In genomic region chr10:75436896-75437295, GRCh38 we compare ENCODE assay signal across 24 cellular contexts. TPM values are rescaled to one million over a fixed set of nuclear protein-coding genes. Genes with fewer than 3 reads are reported as not detected.
DNase-seq lines count a peak whose midpoint lies in the region; ATAC-seq, FAIRE-seq and TF ChIP-seq lines count a peak whose summit lies in the region.
"Had no signal": no experiment of that assay in that cellular context is flagged by ENCODE, and none has a peak within 500 bp of the region (broad histone marks: within the 10 kb centered on the region; RNA-seq: fewer than 3 reads in every experiment).

No MANE protein-coding gene starts in this region.

- H3K27ac ChIP-seq in IMR-90 (ENCODE audit: insufficient read depth, low read length) (no peak overlapping the region), H1 (ENCODE audit: low read depth, low read length) (no peak overlapping the region), right lobe of liver (peak overlapping the region in 2 of 3 donors; percentile 26 to 61)
- H3K27ac ChIP-seq: BLaER1 treated with 17β-estradiol and CSF1 and Interleukin-3, amounts not matched to agents 10 nM and 100 nM; C4-2B had no signal

- no peaks in the 10 kb centered on the region for H4K20me1 ChIP-seq in IMR-90 (ENCODE audit: insufficient read depth, low read length)
- peaks cover 0 to 3% of the 10 kb centered on the region in 2 experiments for H4K20me1 ChIP-seq in H1 (replicated peaks in 1 of 2; ENCODE audit: control insufficient read depth in 1 of 2, insufficient read depth in 2 of 2, low read length in 2 of 2)
- H4K20me1 ChIP-seq: BLaER1 treated with 17β-estradiol and CSF1 and Interleukin-3, amounts not matched to agents 10 nM and 100 nM had no signal

- H2BK12ac ChIP-seq in H1 (ENCODE audit: low read depth, low read length) = no peak overlapping the region

- no peak for TF ChIP-seq POLR2A in IMR-90 (IDR thresholded peaks at IDR 0.05; ENCODE audit: low read depth, low read length)
- no peak for TF ChIP-seq POLR2A in H1 (IDR thresholded peaks at IDR 0.05; ENCODE audit: control extremely low read depth in 1 of 2, low read depth in 2 of 2, low read length in 2 of 2)
- TF ChIP-seq POLR2A in right lobe of liver (IDR thresholded peaks at IDR 0.05) = no peak

- H4K91ac ChIP-seq in IMR-90 (ENCODE audit: insufficient read depth, low read depth, low read length) (no peak overlapping the region), H1 (replicated peaks; ENCODE audit: insufficient read length, low read length) (no peak overlapping the region)

- H2AFZ ChIP-seq in IMR-90 (replicated peaks; ENCODE audit: low read length, poor library complexity) (no peak overlapping the region), H1 (ENCODE audit: low read length) (no peak overlapping the region)

- peaks cover 23% of the 10 kb centered on the region for H3K27me3 Mint-ChIP-seq in activated T-helper 2 cell treated with anti-CD3 and anti-CD28 coated beads, Interferon-gamma antibody, Interleukin-2, Interleukin-4, amounts not matched to agents 10 μg/mL and 5 μg/mL and 100 μg/mL, durations not matched to agents 14 hours and 24 hours and 36 hours (ENCODE audit: low read depth)

- H3K36me3 ChIP-seq in IMR-90 (ENCODE audit: control insufficient read depth, insufficient read depth, low read length) (no peaks in the 10 kb centered on the region), H1 (ENCODE audit: control insufficient read depth in 2 of 4, insufficient read depth in 4 of 4, low read length in 3 of 4) (no peaks in the 10 kb centered on the region), right lobe of liver (no peaks in the 10 kb centered on the region)
- H3K36me3 ChIP-seq: BLaER1 treated with 17β-estradiol and CSF1 and Interleukin-3, amounts not matched to agents 10 nM and 100 nM had no signal

- no peak overlapping the region for H3K23ac ChIP-seq in IMR-90 (ENCODE audit: low read depth, low read length)
- no peak overlapping the region for H3K23ac ChIP-seq in H1 (ENCODE audit: insufficient read length)

- H3K27me3 ChIP-seq in IMR-90 (ENCODE audit: control insufficient read depth, insufficient read depth, low read length) (peaks cover 30% of the 10 kb centered on the region), H1 (replicated peaks in 1 of 4; ENCODE audit: control insufficient read depth in 3 of 4, extremely low read depth in 1 of 4, insufficient read depth in 3 of 4, low read length in 3 of 4) (peaks cover 20 to 55% (median 41%) of the 10 kb centered on the region in 4 experiments), right lobe of liver (no peaks in the 10 kb centered on the region)
- H3K27me3 ChIP-seq: BLaER1 treated with 17β-estradiol and CSF1 and Interleukin-3, amounts not matched to agents 10 nM and 100 nM had no signal

- no peak overlapping the region for H2BK15ac ChIP-seq in IMR-90 (ENCODE audit: low read depth, low read length)
- no peak overlapping the region for H2BK15ac ChIP-seq in H1 (ENCODE audit: low read length)

- H4K5ac ChIP-seq in IMR-90 (ENCODE audit: low read depth, low read length) (no peak overlapping the region), H1 (ENCODE audit: insufficient read length, low read depth, low read length) (no peak overlapping the region)

- H4K8ac ChIP-seq in IMR-90 (ENCODE audit: low read depth in 2 of 2, low read length in 2 of 2) (no peak overlapping the region), H1 (ENCODE audit: extremely low read depth, insufficient read depth, low read length) (no peak overlapping the region)

- H3K18ac ChIP-seq in IMR-90 (ENCODE audit: low read depth, low read length) (no peak overlapping the region), H1 (ENCODE audit: extremely low read depth, low read length) (no peak overlapping the region)

- TF ChIP-seq RAD21 in IMR-90 (IDR thresholded peaks at IDR 0.05; ENCODE audit: low read length) = no peak
- TF ChIP-seq RAD21 in H1 (IDR thresholded peaks at IDR 0.05 in 1 of 2, conservative IDR thresholded peaks at IDR 0.05 in 1 of 2; ENCODE audit: low read depth in 2 of 2, low read length in 2 of 2) = no peak

- DNase-seq in IMR-90 = no peak
- no peak for DNase-seq in H1 (ENCODE audit: low read depth in 1 of 2, low spot score in 2 of 2)
- no peak for DNase-seq in right lobe of liver
- DNase-seq in activated CD4-positive, alpha-beta T cell treated with anti-CD3 and anti-CD28 coated beads for 1 hour = no peak
- DNase-seq in activated T-helper 2 cell treated with anti-CD3 and anti-CD28 coated beads, Interferon-gamma antibody, Interleukin-2, Interleukin-4, amounts not matched to agents 10 μg/mL and 5 μg/mL and 100 μg/mL, durations not matched to agents 14 hours and 24 hours and 36 hours (ENCODE audit: low spot score) = no peak
- DNase-seq: 8988T; AML-193; Caco-2; Calu3; CD4-positive, alpha-beta T cell; CD8-positive, alpha-beta T cell; DMS79 treated with DMSO at 0.1 percent for 48 hours; GF-D8 had no signal

- no peaks in the 10 kb centered on the region for H3K9me1 ChIP-seq in IMR-90 (ENCODE audit: insufficient read depth, low read length)

- H2BK20ac ChIP-seq in IMR-90 (ENCODE audit: low read depth, low read length) (no peak overlapping the region), H1 (ENCODE audit: low read length) (no peak overlapping the region)

- H2BK120ac ChIP-seq in IMR-90 (ENCODE audit: low read depth, low read length) (no peak overlapping the region), H1 (replicated peaks; ENCODE audit: low read depth, low read length) (no peak overlapping the region)

- H3K14ac ChIP-seq in IMR-90 (replicated peaks; ENCODE audit: low read depth, low read length) (no peak overlapping the region), H1 (ENCODE audit: insufficient read length) (no peak overlapping the region)

- ATAC-seq in IMR-90 (ENCODE audit: low read depth) (no peak), right lobe of liver (no peak), GM18861 (IDR thresholded peaks at IDR 0.05; ENCODE audit: unreplicated experiment) (no peak)
- ATAC-seq: CD8-positive, alpha-beta T cell had no signal

- FAIRE-seq in H1 (lab: Jason Lieb, UNC) = no peak
- FAIRE-seq: A204.1, D721Med, G401.6, GM12891, GM18507, GM19239 had no signal

- H3K4me3 Mint-ChIP-seq in activated T-helper 2 cell treated with anti-CD3 and anti-CD28 coated beads, Interferon-gamma antibody, Interleukin-2, Interleukin-4, amounts not matched to agents 10 μg/mL and 5 μg/mL and 100 μg/mL, durations not matched to agents 14 hours and 24 hours and 36 hours (ENCODE audit: low read depth) = no peak overlapping the region
- H3K4me3 Mint-ChIP-seq: B cell; CD4-positive, alpha-beta T cell; CD8-positive, alpha-beta T cell had no signal

- H3K4me2 ChIP-seq in IMR-90 (ENCODE audit: low read depth, low read length) (no peak overlapping the region), H1 (ENCODE audit: insufficient read depth in 1 of 2, low read depth in 2 of 2, low read length in 2 of 2) (no peak overlapping the region)
- H3K4me2 ChIP-seq: BLaER1 treated with 17β-estradiol and CSF1 and Interleukin-3, amounts not matched to agents 10 nM and 100 nM had no signal

- H3K4me1 Mint-ChIP-seq in activated T-helper 2 cell treated with anti-CD3 and anti-CD28 coated beads, Interferon-gamma antibody, Interleukin-2, Interleukin-4, amounts not matched to agents 10 μg/mL and 5 μg/mL and 100 μg/mL, durations not matched to agents 14 hours and 24 hours and 36 hours (ENCODE audit: low read depth) = peaks cover under 1% of the 10 kb centered on the region

- H2BK5ac ChIP-seq in IMR-90 (ENCODE audit: low read depth, low read length, poor library complexity, severe bottlenecking) (no peak overlapping the region), H1 (ENCODE audit: low read depth, low read length) (no peak overlapping the region)

- TF ChIP-seq CTCF in IMR-90 (conservative IDR thresholded peaks at IDR 0.05; ENCODE audit: low read depth, low read length) = no peak
- no peak for TF ChIP-seq CTCF in H1 (IDR thresholded peaks at IDR 0.05; ENCODE audit: control extremely low read depth in 1 of 3, insufficient read depth in 1 of 3, low read depth in 1 of 3, low read length in 3 of 3)
- TF ChIP-seq CTCF in right lobe of liver (IDR thresholded peaks at IDR 0.05) = no peak

- dilution Hi-C loops in IMR-90 (cut with HindIII; ENCODE audit: low sequenced_read_pairs, unreplicated experiment) = no loop called here

- no peak overlapping the region for H3K4ac ChIP-seq in IMR-90 (ENCODE audit: low read depth, low read length)
- H3K4ac ChIP-seq in H1 (replicated peaks; ENCODE audit: insufficient read length, low read depth, low read length) = no peak overlapping the region

- H3K4me3 ChIP-seq in IMR-90 (ENCODE audit: insufficient read depth, low read depth, low read length) = no peak overlapping the region
- no peak overlapping the region for H3K4me3 ChIP-seq in H1 (ENCODE audit: extremely low read depth in 1 of 4, insufficient read depth in 2 of 4, low read depth in 3 of 4, low read length in 4 of 4)
- H3K4me3 ChIP-seq in right lobe of liver = no peak overlapping the region
- H3K4me3 ChIP-seq: BLaER1 treated with 17β-estradiol and CSF1 and Interleukin-3, amounts not matched to agents 10 nM and 100 nM had no signal

- H3K9me3 ChIP-seq in IMR-90 (ENCODE audit: control insufficient read depth, insufficient read depth, low read length) (no peaks in the 10 kb centered on the region; the same call in 1 of the 2 replicates), H1 (ENCODE audit: insufficient read depth in 2 of 2, low read depth in 1 of 2, low read length in 1 of 2) (no peaks in the 10 kb centered on the region), right lobe of liver (no peaks in the 10 kb centered on the region)
- H3K9me3 ChIP-seq: Caco-2 had no signal

- BruUV-seq in IMR-90 (replicated peaks; lab: Mats Ljungman, UMichigan) = no TSS peak

- no peaks in the 10 kb centered on the region for H3K36me3 Mint-ChIP-seq in activated T-helper 2 cell treated with anti-CD3 and anti-CD28 coated beads, Interferon-gamma antibody, Interleukin-2, Interleukin-4, amounts not matched to agents 10 μg/mL and 5 μg/mL and 100 μg/mL, durations not matched to agents 14 hours and 24 hours and 36 hours (ENCODE audit: low read depth)
- H3K36me3 Mint-ChIP-seq: CD8-positive, alpha-beta T cell had no signal

- H3K79me1 ChIP-seq in IMR-90 (ENCODE audit: low read depth in 1 of 2, low read length in 2 of 2) (no peaks in the 10 kb centered on the region), H1 (ENCODE audit: low read depth, low read length) (no peaks in the 10 kb centered on the region)

- no peaks in the 10 kb centered on the region for H3K23me2 ChIP-seq in H1 (ENCODE audit: low read depth, low read length)

- in situ Hi-C loops in IMR-90 (cut with MboI; ENCODE audit: low sequenced_read_pairs) = no loop called here

- no peak overlapping the region for H2AK5ac ChIP-seq in IMR-90 (ENCODE audit: low read depth, low read length)
- H2AK5ac ChIP-seq in H1 (ENCODE audit: low read depth, low read length) = no peak overlapping the region

- TF ChIP-seq EP300 in H1 (IDR thresholded peaks at IDR 0.05; ENCODE audit: borderline replicate concordance in 1 of 2, low read depth in 2 of 2, low read length in 2 of 2) = no peak

- intact Hi-C loops in IMR-90 (cut with micrococcal nuclease) (no loop called here), right lobe of liver (cut with DNase I) (no loop called here)
- intact Hi-C loops in activated T-helper 2 cell treated with anti-CD3 and anti-CD28 coated beads, Interferon-gamma antibody, Interleukin-2, Interleukin-4, amounts not matched to agents 10 μg/mL and 5 μg/mL and 100 μg/mL, durations not matched to agents 14 hours and 24 hours and 36 hours (cut with micrococcal nuclease) = no loop called here

- CTCF ChIA-PET in IMR-90 (lab: Yijun Ruan, JAX) (interaction anchor here (1.2 kb wide), 1 partner anchor 8 kb away, joined by 3 read pairs; no protein-coding TSS in a partner anchor), H1 (lab: Charles Lee; ENCODE audit: partially characterized antibody) (interaction anchor here (0.7 to 2.2 kb wide), 2 partner anchors 9 to 10 kb away, joined by 3 to 7 read pairs; no protein-coding TSS in a partner anchor)

- H3K9me3 Mint-ChIP-seq in activated T-helper 2 cell treated with anti-CD3 and anti-CD28 coated beads, Interferon-gamma antibody, Interleukin-2, Interleukin-4, amounts not matched to agents 10 μg/mL and 5 μg/mL and 100 μg/mL, durations not matched to agents 14 hours and 24 hours and 36 hours = no peaks in the 10 kb centered on the region
- H3K9me3 Mint-ChIP-seq: CD4-positive, alpha-beta T cell; CD8-positive, alpha-beta T cell had no signal

- H3K9ac ChIP-seq in IMR-90 (ENCODE audit: low read depth, low read length) (no peak overlapping the region), H1 (replicated peaks in 1 of 4; ENCODE audit: extremely low read depth in 1 of 4, low read depth in 3 of 4, low read length in 3 of 4) (no peak overlapping the region)
- H3K9ac ChIP-seq: BLaER1 treated with 17β-estradiol and CSF1 and Interleukin-3, amounts not matched to agents 10 nM and 100 nM had no signal

- H3K4me1 ChIP-seq in IMR-90 (ENCODE audit: control insufficient read depth, insufficient read depth, low read length) (no peaks in the 10 kb centered on the region), H1 (replicated peaks in 1 of 4; ENCODE audit: control insufficient read depth in 3 of 4, insufficient read depth in 4 of 4, low read length in 3 of 4) (peaks cover 0 to 2% (median under 1%) of the 10 kb centered on the region in 4 experiments; a peak in 4 of 7 replicates), right lobe of liver (peaks cover 0 to 72% (median 22%) of the 10 kb centered on the region in 4 donors)

- no peaks in the 10 kb centered on the region for H3K79me2 ChIP-seq in H1 (ENCODE audit: control insufficient read depth in 1 of 2, insufficient read depth in 2 of 2, low read length in 2 of 2)

- POLR2A ChIA-PET in IMR-90 (lab: Charles Lee; ENCODE audit: unreplicated experiment) = no interaction called here
- POLR2A ChIA-PET in H1 (lab: Charles Lee; ENCODE audit: partially characterized antibody) = no interaction called here

- no peak overlapping the region for H2AK9ac ChIP-seq in IMR-90 (replicated peaks; ENCODE audit: low read depth, low read length, poor library complexity)

- no peak overlapping the region for H3K27ac Mint-ChIP-seq in activated T-helper 2 cell treated with anti-CD3 and anti-CD28 coated beads, Interferon-gamma antibody, Interleukin-2, Interleukin-4, amounts not matched to agents 10 μg/mL and 5 μg/mL and 100 μg/mL, durations not matched to agents 14 hours and 24 hours and 36 hours
- H3K27ac Mint-ChIP-seq: B cell; CD4-positive, alpha-beta T cell; CD8-positive, alpha-beta T cell had no signal

- H3K56ac ChIP-seq in IMR-90 (ENCODE audit: extremely low read depth, insufficient read depth, low read length) = no peak overlapping the region
- no peak overlapping the region for H3K56ac ChIP-seq in H1 (replicated peaks; ENCODE audit: insufficient read length, low read depth, low read length)

RNA-seq across cellular contexts. Expression of gene LRMDA, which starts 5.5 kb away (rescaled TPM):
- total RNA-seq in IMR-90 (2012; rRNA removed) (under 0.01 TPM in 1 of 2 replicates, not detected in the other), right lobe of liver (10 to 100 TPM in 5 of 6 experiments, 1 to 10 TPM in 1; 9.9 to 19.9 (median 16.3) TPM)
- polyA plus RNA-seq in IMR-90 (2012; rRNA removed) (0.07 TPM in 1 of 2 replicates, not detected in the other), H1 (2011; rRNA removed) (0.52 and 2.8 TPM in 2 replicates)
- 0.01 TPM in 1 of 2 replicates, not detected in the other for polyA plus RNA-seq in IMR-90 (2012; cell fraction: cytosol; rRNA removed)
- polyA plus RNA-seq in IMR-90 (2012; cell fraction: nucleus; rRNA removed; ENCODE audit: low replicate concordance) = not detected in 2 replicates
- total RNA-seq in H1 (2021; fragmentation: NEBNext Ultra II Directional; extraction: Animal tissue kit (Norgen Biotek cat#: 25700)) = 0.86 and 2.4 TPM in 2 replicates
- 1.9 TPM for polyA plus RNA-seq in H1 (2011; cell fraction: cytosol; rRNA removed)
- 2.3 TPM for polyA plus RNA-seq in H1 (2011; cell fraction: nucleus; rRNA removed)
- 1.3 to 4.1 TPM (median 3.0 TPM) in 4 replicates for polyA plus RNA-seq in H1 (2012, experiment 1 of 2)
- 0.24 TPM for polyA plus RNA-seq in H1 (2012, experiment 2 of 2)
- polyA plus RNA-seq in H1 (2013, experiment 1 of 2) = 0.24 TPM
- polyA plus RNA-seq in H1 (2013, experiment 2 of 2) = 0.39 TPM
- 0.63 and 4.4 TPM in 2 replicates for polyA minus RNA-seq in H1 (2011; rRNA and poly(A)+ RNA removed)
- 1.1 TPM for polyA minus RNA-seq in H1 (2011; cell fraction: cytosol; rRNA and poly(A)+ RNA removed)
- 5.4 TPM for polyA minus RNA-seq in H1 (2011; cell fraction: nucleus; rRNA and poly(A)+ RNA removed)
- total RNA-seq in activated T-helper 2 cell treated with anti-CD3 and anti-CD28 coated beads, Interferon-gamma antibody, Interleukin-2, Interleukin-4, amounts not matched to agents 10 μg/mL and 5 μg/mL and 100 μg/mL, durations not matched to agents 14 hours and 24 hours and 36 hours = not detected in 2 replicates
- total RNA-seq: B cell; CD4-positive, alpha-beta T cell; CD8-positive, alpha-beta T cell had no signal
- polyA plus RNA-seq: BJ had no signal

RNA-seq across cellular contexts. Expression of gene ZNF503, which starts 35.3 kb away (rescaled TPM):
- 0.36 and 0.83 TPM in 2 replicates for total RNA-seq in IMR-90 (2012; rRNA removed)
- 5.8 and 7.2 TPM in 2 replicates for polyA plus RNA-seq in IMR-90 (2012; rRNA removed)
- polyA plus RNA-seq in IMR-90 (2012; cell fraction: cytosol; rRNA removed) = 9.6 and 16.1 TPM in 2 replicates
- polyA plus RNA-seq in IMR-90 (2012; cell fraction: nucleus; rRNA removed; ENCODE audit: low replicate concordance) = 7.7 and 20.9 TPM in 2 replicates
- 0.13 and 0.27 TPM in 2 replicates for total RNA-seq in H1 (2021; fragmentation: NEBNext Ultra II Directional; extraction: Animal tissue kit (Norgen Biotek cat#: 25700))
- 0.03 and 0.09 TPM in 2 replicates for polyA plus RNA-seq in H1 (2011; rRNA removed)
- 0.05 TPM for polyA plus RNA-seq in H1 (2011; cell fraction: cytosol; rRNA removed)
- 0.13 TPM for polyA plus RNA-seq in H1 (2011; cell fraction: nucleus; rRNA removed)
- polyA plus RNA-seq in H1 (2012, experiment 1 of 2) = 0.07 to 0.11 TPM (median 0.08 TPM) in 4 replicates
- 0.14 TPM for polyA plus RNA-seq in H1 (2012, experiment 2 of 2)
- 0.20 TPM for polyA plus RNA-seq in H1 (2013, experiment 1 of 2)
- 0.13 TPM for polyA plus RNA-seq in H1 (2013, experiment 2 of 2)
- polyA minus RNA-seq in H1 (2011; rRNA and poly(A)+ RNA removed) = not detected in 2 replicates
- not detected for polyA minus RNA-seq in H1 (2011; cell fraction: cytosol; rRNA and poly(A)+ RNA removed)
- 0.20 TPM for polyA minus RNA-seq in H1 (2011; cell fraction: nucleus; rRNA and poly(A)+ RNA removed)
- total RNA-seq in right lobe of liver = 1 to 10 TPM; 2.9 to 7.1 (median 5.4) TPM
- total RNA-seq in activated T-helper 2 cell treated with anti-CD3 and anti-CD28 coated beads, Interferon-gamma antibody, Interleukin-2, Interleukin-4, amounts not matched to agents 10 μg/mL and 5 μg/mL and 100 μg/mL, durations not matched to agents 14 hours and 24 hours and 36 hours = 0.30 and 0.34 TPM in 2 replicates
- total RNA-seq: B cell; CD8-positive, alpha-beta T cell had no signal

Comparison
In these comparisons a context has a peak if more than half of its experiments do, and no peak if none do; other contexts are left out.
1. H3K27ac ChIP-seq: peak in right lobe of liver (2 of 3); none in IMR-90 (single experiment) and H1 (single experiment).